Comparison of ENCODE assay signal across 8 cellular contexts in genomic region chr5:37005946-37006540, GRCh38.
DNase-seq lines count a peak whose midpoint lies in the region; ATAC-seq and TF ChIP-seq lines count a peak whose summit lies in the region.

No MANE protein-coding gene starts in this region.

- no peaks in the 10 kb centered on the region for H3K27me3 Mint-ChIP-seq in glutamatergic neuron (ENCODE audit: unreplicated experiment)

- no peaks in the 10 kb centered on the region for H3K27me3 ChIP-seq in upper lobe of left lung

- 47 to 50% methylated on average over 5 of the region's 5 CpGs for WGBS in upper lobe of left lung, 2 donors

- ATAC-seq in upper lobe of left lung (ENCODE audit: low FRiP score in 2 of 2) = no peak
- no peak for ATAC-seq in HG03025 (IDR thresholded peaks at IDR 0.05; ENCODE audit: low FRiP score, unreplicated experiment)

- no peaks in the 10 kb centered on the region for H3K4me1 ChIP-seq in upper lobe of left lung

- H3K27ac ChIP-seq in upper lobe of left lung = no peak overlapping the region

- no peaks in the 10 kb centered on the region for H3K36me3 Mint-ChIP-seq in glutamatergic neuron (ENCODE audit: unreplicated experiment)

- H3K4me3 ChIP-seq in upper lobe of left lung = no peak overlapping the region

- H3K36me3 ChIP-seq in upper lobe of left lung = peaks cover 21 to 90% (median 29%) of the 10 kb centered on the region in 4 donors

- H3K9me3 Mint-ChIP-seq in glutamatergic neuron (ENCODE audit: unreplicated experiment) = no peaks in the 10 kb centered on the region

- TF ChIP-seq POLR2A in upper lobe of left lung (IDR thresholded peaks at IDR 0.05) = no peak

- no peak overlapping the region for H3K27ac Mint-ChIP-seq in glutamatergic neuron (ENCODE audit: unreplicated experiment)

- TF ChIP-seq EP300 in upper lobe of left lung (IDR thresholded peaks at IDR 0.05) = no peak

- TF ChIP-seq CTCF in glutamatergic neuron (IDR thresholded peaks at IDR 0.05; ENCODE audit: partially characterized antibody, unreplicated experiment) (peak; percentile 59), upper lobe of left lung (IDR thresholded peaks at IDR 0.05) (peak; percentile 19 to 54 (median 46))

- no peak overlapping the region for H3K4me3 Mint-ChIP-seq in glutamatergic neuron (ENCODE audit: unreplicated experiment)

- H3K4me1 Mint-ChIP-seq in glutamatergic neuron (ENCODE audit: low read depth, unreplicated experiment) = no peaks in the 10 kb centered on the region

- DNase-seq in DMS53 treated with DMSO at 0.1 percent for 48 hours (lab: John Stamatoyannopoulos, UW; ENCODE audit: unreplicated experiment) (peak; percentile 2), HPDE6-E6E7 (ENCODE audit: extremely low spot score) (peak; percentile 4), SW480 (ENCODE audit: low spot score) (peak; percentile 36), glutamatergic neuron (no peak), upper lobe of left lung (no peak), iPS-NIHi7 (ENCODE audit: extremely low spot score) (no peak), activated gamma-delta T cell treated with Interleukin-2 at 50 U/mL for 16 hours (no peak)

- no peaks in the 10 kb centered on the region for H3K9me3 ChIP-seq in upper lobe of left lung

Comparison
In these comparisons a context has a peak if more than half of its experiments do, and no peak if none do; other contexts are left out.
1. DNase-seq: peak in DMS53 treated with DMSO at 0.1 percent for 48 hours (single experiment), HPDE6-E6E7 (single experiment) and SW480 (single experiment); none in glutamatergic neuron (single experiment), upper lobe of left lung (0 of 2), iPS-NIHi7 (single experiment) and activated gamma-delta T cell treated with Interleukin-2 at 50 U/mL for 16 hours (single experiment).